In the genomic region with DNA sequence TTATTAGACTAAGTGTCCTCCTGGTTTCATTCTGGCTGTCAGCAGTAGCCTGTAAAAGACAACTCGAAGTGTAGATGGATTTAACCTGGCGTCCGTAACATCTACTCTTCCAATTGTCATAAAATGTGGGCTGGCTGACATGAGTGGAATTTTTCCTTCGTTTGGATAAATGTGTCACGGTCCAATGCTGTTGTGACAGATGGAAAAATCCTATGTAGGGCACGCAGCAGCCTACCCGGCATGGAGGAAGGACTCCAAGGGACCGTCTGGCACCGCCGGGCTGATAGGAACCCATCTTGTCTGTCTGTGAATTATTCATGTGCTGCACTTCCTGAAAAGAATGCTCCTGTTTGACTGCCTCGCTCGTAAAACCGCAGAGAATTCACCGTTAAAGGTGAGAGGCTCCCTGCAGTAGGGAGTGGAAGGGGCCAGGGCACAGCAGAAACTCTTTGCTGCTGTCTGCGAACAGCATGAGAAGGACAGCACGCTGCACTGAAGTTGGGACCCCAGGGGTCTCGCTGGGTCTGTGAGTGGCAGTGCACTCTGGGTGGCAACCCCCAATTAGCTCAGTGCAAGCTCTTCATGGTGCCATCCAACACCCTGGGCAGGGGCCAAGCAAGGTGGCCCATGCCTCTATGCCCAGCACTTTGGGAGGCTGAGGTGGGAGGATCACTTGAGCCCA, we compare ENCODE assay signal across 1 cellular context.
TF ChIP-seq lines count a peak whose summit lies in the region.

No MANE protein-coding gene starts in this region.

TF ChIP-seq in GM12878, 131 proteins besides CTCF, POLR2A, EP300 and RAD21 (continued from another document):
- no peak for TF ChIP-seq PBX3 (IDR thresholded peaks at IDR 0.05; ENCODE audit: insufficient replicate concordance, low read depth, low read length)
- peak; percentile 82 for TF ChIP-seq IKZF1 (conservative IDR thresholded peaks at IDR 0.05)
- no peak for TF ChIP-seq RBBP5 (conservative IDR thresholded peaks at IDR 0.05)
- no peak for TF ChIP-seq MYB (IDR thresholded peaks at IDR 0.05; ENCODE audit: borderline replicate concordance, low read depth, low read length)
- TF ChIP-seq MLLT1 (IDR thresholded peaks at IDR 0.05) = peak; percentile 73
- TF ChIP-seq LARP7 (IDR thresholded peaks at IDR 0.05) = 0 out of 2 replicates have a peak, but pooled peaks have one; percentile 46
- peak; percentile 54; the same call in 1 of the 2 replicates for TF ChIP-seq RELB (IDR thresholded peaks at IDR 0.05; ENCODE audit: low read depth)
- no peak for TF ChIP-seq ATF7 (IDR thresholded peaks at IDR 0.05; ENCODE audit: low read depth)
- TF ChIP-seq RELA (IDR thresholded peaks at IDR 0.05; ENCODE audit: borderline replicate concordance, partially characterized antibody) = no peak
